Comparison of ENCODE assay signal across 28 cellular contexts in the genomic region with DNA sequence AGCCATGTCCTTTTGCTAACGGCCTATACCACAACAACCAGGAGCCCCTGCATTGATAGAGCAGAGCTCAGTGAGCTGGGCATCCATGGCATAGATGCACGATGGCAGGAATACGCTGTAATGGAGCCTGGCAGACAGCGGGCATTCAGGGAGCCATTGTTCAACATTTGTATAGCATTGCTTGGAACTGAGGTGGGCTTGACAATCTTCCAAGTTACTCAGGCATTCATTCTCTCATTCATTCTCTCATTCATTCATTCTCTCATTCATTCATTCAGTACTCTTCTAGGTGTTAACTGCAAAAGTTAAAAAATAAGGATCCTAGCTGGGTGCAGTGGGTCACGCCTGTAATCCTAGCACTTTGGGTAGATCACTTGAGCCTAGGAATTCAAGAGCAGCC.
"Had no signal": no experiment of that assay in that cellular context is flagged by ENCODE, and none has a peak within 500 bp of the region (broad histone marks: within the 10 kb centered on the region; RNA-seq: fewer than 3 reads in every experiment).

No MANE protein-coding gene starts in this region.

- H3K27ac Mint-ChIP-seq: memory B cell; mesothelial cell of epicardium; naive B cell; natural killer cell treated with Interleukin-12 subunit alpha and Interleukin-12 subunit beta and Interleukin-15 and Interleukin-18, amount 100 ng/mL, for 72 hours; progenitor cell of endocrine pancreas; stimulated activated naive CD8-positive, alpha-beta T cell treated with anti-CD3 and anti-CD28 coated beads, Interleukin-15, amount 100 ng/mL, for 72 hours; type B pancreatic cell had no signal

- ATAC-seq: foreskin keratinocyte; gastroesophageal sphincter; left colon; mucosa of descending colon; natural killer cell treated with Interleukin-12 subunit alpha and Interleukin-12 subunit beta and Interleukin-15 and Interleukin-18, amount 100 ng/mL, for 72 hours; sciatic nerve; stimulated activated naive CD8-positive, alpha-beta T cell treated with anti-CD3 and anti-CD28 coated beads, Interleukin-15, amount 100 ng/mL, for 72 hours had no signal

- H2AFZ ChIP-seq: parathyroid adenoma had no signal

- DNase-seq: dermis blood vessel endothelial cell; effector memory CD4-positive, alpha-beta T cell; foreskin keratinocyte; heart left ventricle; hippocampal formation; left colon; mucosa of descending colon; naive B cell; stimulated activated CD4-positive, alpha-beta T cell treated with anti-CD3 and anti-CD28 coated beads, Interleukin-12 subunit alpha, Interleukin-12 subunit beta, amount 100 ng/mL, for 4 hours; stimulated activated CD4-positive, alpha-beta T cell treated with anti-CD3 and anti-CD28 coated beads, Interleukin-1b, Interleukin-23, amount 100 ng/mL, for 48 hours; stimulated activated CD4-positive, alpha-beta T cell treated with anti-CD3 and anti-CD28 coated beads, Interleukin-4, amount 100 ng/mL, for 1 hour; stimulated activated CD8-positive, alpha-beta memory T cell treated with anti-CD3 and anti-CD28 coated beads, Interleukin-4, amount 100 ng/mL, for 48 hours; stimulated activated naive CD4-positive, alpha-beta T cell; stimulated activated naive CD8-positive, alpha-beta T cell treated with anti-CD3 and anti-CD28 coated beads, Interleukin-15, amount 100 ng/mL, for 72 hours; thyroid gland had no signal

- H3K9me3 Mint-ChIP-seq: memory B cell; mesothelial cell of epicardium; naive B cell; natural killer cell treated with Interleukin-12 subunit alpha and Interleukin-12 subunit beta and Interleukin-15 and Interleukin-18, amount 100 ng/mL, for 72 hours; neural crest cell; stimulated activated naive CD8-positive, alpha-beta T cell treated with anti-CD3 and anti-CD28 coated beads, Interleukin-15, amount 100 ng/mL, for 72 hours; type B pancreatic cell had no signal

- H3K9me3 ChIP-seq: esophagus muscularis mucosa, gastroesophageal sphincter, heart left ventricle, mucosa of descending colon, thyroid gland had no signal

- H3K27ac ChIP-seq: foreskin keratinocyte, parathyroid adenoma had no signal

- H3K4me3 Mint-ChIP-seq: memory B cell; mesothelial cell of epicardium; naive B cell; natural killer cell treated with Interleukin-12 subunit alpha and Interleukin-12 subunit beta and Interleukin-15 and Interleukin-18, amount 100 ng/mL, for 72 hours; neural crest cell; stimulated activated naive CD8-positive, alpha-beta T cell treated with anti-CD3 and anti-CD28 coated beads, Interleukin-15, amount 100 ng/mL, for 72 hours; type B pancreatic cell had no signal

- H3K36me3 ChIP-seq: thyroid gland had no signal

- H3K27me3 Mint-ChIP-seq: memory B cell; naive B cell; natural killer cell treated with Interleukin-12 subunit alpha and Interleukin-12 subunit beta and Interleukin-15 and Interleukin-18, amount 100 ng/mL, for 72 hours; progenitor cell of endocrine pancreas; stimulated activated naive CD8-positive, alpha-beta T cell treated with anti-CD3 and anti-CD28 coated beads, Interleukin-15, amount 100 ng/mL, for 72 hours; type B pancreatic cell had no signal

- H3K4me1 Mint-ChIP-seq: naive B cell; stimulated activated naive CD8-positive, alpha-beta T cell treated with anti-CD3 and anti-CD28 coated beads, Interleukin-15, amount 100 ng/mL, for 72 hours had no signal

- H3K9ac ChIP-seq: parathyroid adenoma had no signal

- H3K4me2 ChIP-seq: smooth muscle cell had no signal

- H3K27me3 ChIP-seq: esophagus muscularis mucosa, foreskin keratinocyte, gastroesophageal sphincter, heart left ventricle, thyroid gland had no signal

- H3K4me3 ChIP-seq: coronary artery, esophagus muscularis mucosa, gastroesophageal sphincter, heart left ventricle, lung, mucosa of descending colon, smooth muscle cell, thyroid gland had no signal

- H3K36me3 Mint-ChIP-seq: mesothelial cell of epicardium; natural killer cell treated with Interleukin-12 subunit alpha and Interleukin-12 subunit beta and Interleukin-15 and Interleukin-18, amount 100 ng/mL, for 72 hours; type B pancreatic cell had no signal

- H3K4me1 ChIP-seq: foreskin keratinocyte, parathyroid adenoma had no signal
